Comparison of ENCODE assay signal across 9 cellular contexts in the genomic region with DNA sequence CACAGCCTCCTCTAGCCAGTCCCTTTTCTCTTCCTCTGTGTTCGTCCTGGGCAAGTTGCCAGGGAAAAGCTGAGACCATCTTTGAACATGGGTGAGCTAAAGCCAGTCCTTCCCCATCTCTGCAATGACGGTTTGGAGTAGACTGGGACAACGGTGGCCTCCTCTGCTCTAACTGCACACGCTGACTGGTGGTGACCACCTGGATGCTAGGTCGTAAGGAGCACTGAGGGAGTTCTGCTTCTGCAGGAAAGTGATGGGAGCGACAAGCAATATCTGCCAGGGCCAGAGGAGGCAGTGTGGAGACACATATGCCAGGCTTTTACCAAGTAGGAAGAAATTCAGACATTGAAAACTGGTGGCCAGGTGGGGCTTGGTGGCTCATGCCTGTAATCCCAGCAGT.
DNase-seq lines count a peak whose midpoint lies in the region; ATAC-seq, FAIRE-seq and TF ChIP-seq lines count a peak whose summit lies in the region.
"Had no signal": no experiment of that assay in that cellular context is flagged by ENCODE, and none has a peak within 500 bp of the region (broad histone marks: within the 10 kb centered on the region; RNA-seq: fewer than 3 reads in every experiment).

No MANE protein-coding gene starts in this region.

- TF ChIP-seq CTCF in PC-9 (conservative IDR thresholded peaks at IDR 0.05) = peak; percentile 71

- no peak overlapping the region for H2BK120ac ChIP-seq in mesenchymal stem cell (ENCODE audit: low read depth, low read length)

- H3F3A ChIP-seq in PC-9 (ENCODE audit: insufficient read depth, low read depth) = peaks cover 6% of the 10 kb centered on the region

- no peak overlapping the region for H3K18ac ChIP-seq in mesenchymal stem cell (ENCODE audit: low read depth in 1 of 2, low read length in 2 of 2)

- H4K91ac ChIP-seq in mesenchymal stem cell (ENCODE audit: low read length) = no peak overlapping the region

- no peaks in the 10 kb centered on the region for H4K20me1 ChIP-seq in PC-9 (ENCODE audit: insufficient read depth)

- H3K4me2 ChIP-seq in PC-9 (no peak overlapping the region), mesenchymal stem cell (ENCODE audit: low read length, poor library complexity, severe bottlenecking) (no peak overlapping the region)

- TF ChIP-seq POLR2A in H54 (IDR thresholded peaks at IDR 0.05; ENCODE audit: low read depth, low read length) = no peak

- H2BK5ac ChIP-seq in mesenchymal stem cell (ENCODE audit: low read depth, low read length, poor library complexity, severe bottlenecking) = no peak overlapping the region

- H3K9me2 ChIP-seq in PC-9 (ENCODE audit: insufficient read depth) = no peaks in the 10 kb centered on the region

- H3K14ac ChIP-seq in mesenchymal stem cell (ENCODE audit: low read length in 2 of 2) = no peak overlapping the region

- H3K9me3 ChIP-seq in PC-9 (ENCODE audit: insufficient read depth, low read depth) = no peaks in the 10 kb centered on the region
- H3K9me3 ChIP-seq in mesenchymal stem cell (ENCODE audit: control insufficient read depth, low read length) = no peaks in the 10 kb centered on the region
- H3K9me3 ChIP-seq: SJCRH30 had no signal

- no peak overlapping the region for H2BK15ac ChIP-seq in mesenchymal stem cell (ENCODE audit: low read depth, poor library complexity, severe bottlenecking)

- H3K4me3 ChIP-seq in PC-9 (no peak overlapping the region), mesenchymal stem cell (ENCODE audit: insufficient read depth in 1 of 2, low read depth in 1 of 2, low read length in 2 of 2) (no peak overlapping the region)
- H3K4me3 ChIP-seq: SJCRH30 had no signal

- H3K79me2 ChIP-seq in PC-9 (ENCODE audit: low read depth) = no peaks in the 10 kb centered on the region

- peak; percentile 67 for DNase-seq in D341Med (ENCODE audit: low spot score)
- peak; percentile 70 for DNase-seq in H54 (ENCODE audit: insufficient read length, low spot score)
- DNase-seq in PC-9 = peak; percentile 7 to 37
- peak; percentile 64 for DNase-seq in cerebellar cortex (ENCODE audit: low spot score)
- peak; percentile 22 for DNase-seq in mesenchymal stem cell
- no peak for DNase-seq in activated CD8-positive, alpha-beta memory T cell treated with anti-CD3 and anti-CD28 coated beads for 24 hours

- no peak overlapping the region for H3K27ac ChIP-seq in PC-9
- H3K27ac ChIP-seq in mesenchymal stem cell (ENCODE audit: low read length, poor library complexity, severe bottlenecking) = no peak overlapping the region
- H3K27ac ChIP-seq: SJCRH30 had no signal

- H4K8ac ChIP-seq in mesenchymal stem cell (ENCODE audit: low read length) = no peak overlapping the region

- no TSS peak for BruUV-seq in PC-9 (replicated peaks; lab: Mats Ljungman, UMichigan)

- H2AK5ac ChIP-seq in mesenchymal stem cell (ENCODE audit: low read length, severe bottlenecking) = no peak overlapping the region

- CTCF ChIA-PET in PC-9 (lab: Charles Lee) = no interaction called here

- no peak overlapping the region for H3K9ac ChIP-seq in mesenchymal stem cell (ENCODE audit: low read length)

- 66% methylated on average over 6 of the region's 6 CpGs for WGBS in mesenchymal stem cell

- intact Hi-C loops in PC-9 (cut with micrococcal nuclease; ENCODE audit: unreplicated experiment) = no loop called here

- H3K36me3 ChIP-seq in PC-9 (ENCODE audit: low read depth) = no peaks in the 10 kb centered on the region
- H3K36me3 ChIP-seq in mesenchymal stem cell (ENCODE audit: control insufficient read depth in 1 of 2, insufficient read depth in 2 of 2, low read depth in 1 of 2, low read length in 2 of 2) = no peaks in the 10 kb centered on the region
- H3K36me3 ChIP-seq: SJCRH30 had no signal

- no peak overlapping the region for H2BK12ac ChIP-seq in mesenchymal stem cell (ENCODE audit: low read length in 2 of 2)

- no peak overlapping the region for H2AFZ ChIP-seq in PC-9
- H2AFZ ChIP-seq in mesenchymal stem cell (ENCODE audit: low read depth, low read length) = no peak overlapping the region

- H3K4me1 ChIP-seq in PC-9 (replicated peaks; ENCODE audit: insufficient read depth) (no peaks in the 10 kb centered on the region), mesenchymal stem cell (ENCODE audit: control insufficient read depth, insufficient read depth, low read depth, low read length) (no peaks in the 10 kb centered on the region)
- H3K4me1 ChIP-seq: SJCRH30 had no signal

- no peak for ATAC-seq in GM21576 (IDR thresholded peaks at IDR 0.05; ENCODE audit: unreplicated experiment)
- ATAC-seq in HG02759 (IDR thresholded peaks at IDR 0.05; ENCODE audit: unreplicated experiment) = no peak

- H3K79me1 ChIP-seq in mesenchymal stem cell (replicated peaks; ENCODE audit: low read length, poor library complexity, severe bottlenecking) = no peaks in the 10 kb centered on the region

- no peak overlapping the region for H3K4ac ChIP-seq in mesenchymal stem cell (ENCODE audit: low read depth in 1 of 2, low read length in 2 of 2)

- no peak overlapping the region for H3K23ac ChIP-seq in mesenchymal stem cell (ENCODE audit: low read length in 2 of 2)

- POLR2A ChIA-PET in PC-9 (lab: Charles Lee; ENCODE audit: unreplicated experiment) = no interaction called here

- FAIRE-seq in H54 (lab: Jason Lieb, UNC) = no peak

- H3K27me3 ChIP-seq in PC-9 (ENCODE audit: insufficient read depth, low read depth) = no peaks in the 10 kb centered on the region
- peaks cover 4 to 33% of the 10 kb centered on the region in 2 experiments for H3K27me3 ChIP-seq in mesenchymal stem cell (ENCODE audit: control insufficient read depth in 1 of 2, insufficient read depth in 1 of 2, low read length in 2 of 2)
